ENCODE assay signal across 8 cellular contexts in genomic region chr14:32073537-32074189, GRCh38. TPM values are rescaled to one million over a fixed set of nuclear protein-coding genes. Genes with fewer than 3 reads are reported as not detected.
DNase-seq lines count a peak whose midpoint lies in the region; ATAC-seq and TF ChIP-seq lines count a peak whose summit lies in the region.

No MANE protein-coding gene starts in this region.

- TF ChIP-seq CTCF in cardiac fibroblast (IDR thresholded peaks at IDR 0.05; ENCODE audit: low read depth, low read length) (peak; percentile 72), liver (IDR thresholded peaks at IDR 0.05; ENCODE audit: low read depth, low read length, missing input control) (peak; percentile 75)

- DNase-seq in COLO829 (ENCODE audit: low spot score) = peak; percentile 73
- peak; percentile 86 for DNase-seq in NCI-H1092 treated with DMSO at 0.1 percent for 48 hours (lab: John Stamatoyannopoulos, UW)
- DNase-seq in SK-N-MC (ENCODE audit: low read depth, low spot score) = peak; percentile 75
- peak; percentile 90 to 91 for DNase-seq in cardiac fibroblast (ENCODE audit: low read depth in 2 of 2)
- DNase-seq in substantia nigra (lab: John Stamatoyannopoulos, UW) = peak in 26 of 49 donors; percentile 0 to 64 (median 11)

- H3K27ac ChIP-seq in SK-N-MC (no peak overlapping the region), liver (ENCODE audit: low read depth in 1 of 2, low read length in 2 of 2) (no peak overlapping the region), substantia nigra (ENCODE audit: low read depth, low read length, poor library complexity, severe bottlenecking) (no peak overlapping the region)

- H3K4me3 ChIP-seq in SK-N-MC = no peak overlapping the region
- no peak overlapping the region for H3K4me3 ChIP-seq in cardiac fibroblast (replicated peaks in 1 of 2; ENCODE audit: low read depth in 2 of 2, low read length in 2 of 2)
- H3K4me3 ChIP-seq in liver (ENCODE audit: low read depth in 1 of 3, low read length in 3 of 3) = no peak overlapping the region

- H3K9ac ChIP-seq in SK-N-MC (ENCODE audit: insufficient read length) (no peak overlapping the region), liver (ENCODE audit: low read depth in 1 of 2, low read length in 2 of 2) (no peak overlapping the region)

- 88% methylated on average over 6 of the region's 6 CpGs for WGBS in liver

- H3K27me3 ChIP-seq in liver (ENCODE audit: control insufficient read depth in 4 of 4, insufficient read depth in 4 of 4, low read length in 3 of 4) = no peaks in the 10 kb centered on the region

- peak; percentile 92 to 95 for TF ChIP-seq RAD21 in liver (IDR thresholded peaks at IDR 0.05)

- ATAC-seq in GM19035 (IDR thresholded peaks at IDR 0.05; ENCODE audit: unreplicated experiment) = peak; percentile 29
- no peak for ATAC-seq in GM19328 (IDR thresholded peaks at IDR 0.05; ENCODE audit: unreplicated experiment)

- H3K36me3 ChIP-seq in SK-N-MC (ENCODE audit: insufficient read depth, low read length) (no peaks in the 10 kb centered on the region), liver (ENCODE audit: control insufficient read depth in 4 of 4, insufficient read depth in 3 of 4, low read depth in 1 of 4, low read length in 3 of 4) (no peaks in the 10 kb centered on the region)

- H3K9me3 ChIP-seq in SK-N-MC (ENCODE audit: low read depth, low read length) (no peaks in the 10 kb centered on the region), liver (ENCODE audit: control insufficient read depth in 4 of 4, low read length in 3 of 4) (no peaks in the 10 kb centered on the region)

- peaks cover 0 to 22% (median 10%) of the 10 kb centered on the region in 4 donors for H3K4me1 ChIP-seq in liver (ENCODE audit: control insufficient read depth in 4 of 4, insufficient read depth in 4 of 4, low read length in 3 of 4)

TF ChIP-seq in liver, 16 proteins besides CTCF, POLR2A, EP300 and RAD21:
- TF ChIP-seq, protein P1, sequence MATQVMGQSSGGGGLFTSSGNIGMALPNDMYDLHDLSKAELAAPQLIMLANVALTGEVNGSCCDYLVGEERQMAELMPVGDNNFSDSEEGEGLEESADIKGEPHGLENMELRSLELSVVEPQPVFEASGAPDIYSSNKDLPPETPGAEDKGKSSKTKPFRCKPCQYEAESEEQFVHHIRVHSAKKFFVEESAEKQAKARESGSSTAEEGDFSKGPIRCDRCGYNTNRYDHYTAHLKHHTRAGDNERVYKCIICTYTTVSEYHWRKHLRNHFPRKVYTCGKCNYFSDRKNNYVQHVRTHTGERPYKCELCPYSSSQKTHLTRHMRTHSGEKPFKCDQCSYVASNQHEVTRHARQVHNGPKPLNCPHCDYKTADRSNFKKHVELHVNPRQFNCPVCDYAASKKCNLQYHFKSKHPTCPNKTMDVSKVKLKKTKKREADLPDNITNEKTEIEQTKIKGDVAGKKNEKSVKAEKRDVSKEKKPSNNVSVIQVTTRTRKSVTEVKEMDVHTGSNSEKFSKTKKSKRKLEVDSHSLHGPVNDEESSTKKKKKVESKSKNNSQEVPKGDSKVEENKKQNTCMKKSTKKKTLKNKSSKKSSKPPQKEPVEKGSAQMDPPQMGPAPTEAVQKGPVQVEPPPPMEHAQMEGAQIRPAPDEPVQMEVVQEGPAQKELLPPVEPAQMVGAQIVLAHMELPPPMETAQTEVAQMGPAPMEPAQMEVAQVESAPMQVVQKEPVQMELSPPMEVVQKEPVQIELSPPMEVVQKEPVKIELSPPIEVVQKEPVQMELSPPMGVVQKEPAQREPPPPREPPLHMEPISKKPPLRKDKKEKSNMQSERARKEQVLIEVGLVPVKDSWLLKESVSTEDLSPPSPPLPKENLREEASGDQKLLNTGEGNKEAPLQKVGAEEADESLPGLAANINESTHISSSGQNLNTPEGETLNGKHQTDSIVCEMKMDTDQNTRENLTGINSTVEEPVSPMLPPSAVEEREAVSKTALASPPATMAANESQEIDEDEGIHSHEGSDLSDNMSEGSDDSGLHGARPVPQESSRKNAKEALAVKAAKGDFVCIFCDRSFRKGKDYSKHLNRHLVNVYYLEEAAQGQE (IDR thresholded peaks at IDR 0.05) = no peak
- no peak for TF ChIP-seq ZBTB33 (IDR thresholded peaks at IDR 0.05)
- TF ChIP-seq, protein P2, sequence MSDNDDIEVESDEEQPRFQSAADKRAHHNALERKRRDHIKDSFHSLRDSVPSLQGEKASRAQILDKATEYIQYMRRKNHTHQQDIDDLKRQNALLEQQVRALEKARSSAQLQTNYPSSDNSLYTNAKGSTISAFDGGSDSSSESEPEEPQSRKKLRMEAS (IDR thresholded peaks at IDR 0.05) = no peak
- TF ChIP-seq TAF1 (conservative IDR thresholded peaks at IDR 0.05) = no peak
- TF ChIP-seq EGR1 (IDR thresholded peaks at IDR 0.05; ENCODE audit: low read depth in 2 of 2) = no peak
- TF ChIP-seq HNF4G (IDR thresholded peaks at IDR 0.05) = no peak
- TF ChIP-seq SP1 (IDR thresholded peaks at IDR 0.05) = no peak
- no peak for TF ChIP-seq JUND (IDR thresholded peaks at IDR 0.05)
- no peak for TF ChIP-seq FOXA2 (IDR thresholded peaks at IDR 0.05)
- TF ChIP-seq FOXA1 (IDR thresholded peaks at IDR 0.05) = no peak
- TF ChIP-seq HNF4A (conservative IDR thresholded peaks at IDR 0.05) = no peak
- no peak for TF ChIP-seq GABPA (IDR thresholded peaks at IDR 0.05 in 1 of 2, conservative IDR thresholded peaks at IDR 0.05 in 1 of 2)
- TF ChIP-seq RXRA (IDR thresholded peaks at IDR 0.05) = no peak
- TF ChIP-seq ATF3 (IDR thresholded peaks at IDR 0.05) = no peak

RNA-seq across cellular contexts. Expression of gene ARHGAP5, which starts 3.4 kb away (rescaled TPM):
- 10 to 100 TPM; 46.8 to 48.7 TPM for total RNA-seq in liver
- 10 to 100 TPM in 1 of 2 donors, 1 to 10 TPM in 1; 9.6 to 11.2 TPM for polyA plus RNA-seq in liver

Comparison
In these comparisons a context has a peak if more than half of its experiments do, and no peak if none do; other contexts are left out.
1. DNase-seq: peak in every context shown above with its lines; median percentile 90 in cardiac fibroblast; 86 in NCI-H1092 treated with DMSO at 0.1 percent for 48 hours; 75 in SK-N-MC; 73 in COLO829; 11 in substantia nigra.